In the genomic region with DNA sequence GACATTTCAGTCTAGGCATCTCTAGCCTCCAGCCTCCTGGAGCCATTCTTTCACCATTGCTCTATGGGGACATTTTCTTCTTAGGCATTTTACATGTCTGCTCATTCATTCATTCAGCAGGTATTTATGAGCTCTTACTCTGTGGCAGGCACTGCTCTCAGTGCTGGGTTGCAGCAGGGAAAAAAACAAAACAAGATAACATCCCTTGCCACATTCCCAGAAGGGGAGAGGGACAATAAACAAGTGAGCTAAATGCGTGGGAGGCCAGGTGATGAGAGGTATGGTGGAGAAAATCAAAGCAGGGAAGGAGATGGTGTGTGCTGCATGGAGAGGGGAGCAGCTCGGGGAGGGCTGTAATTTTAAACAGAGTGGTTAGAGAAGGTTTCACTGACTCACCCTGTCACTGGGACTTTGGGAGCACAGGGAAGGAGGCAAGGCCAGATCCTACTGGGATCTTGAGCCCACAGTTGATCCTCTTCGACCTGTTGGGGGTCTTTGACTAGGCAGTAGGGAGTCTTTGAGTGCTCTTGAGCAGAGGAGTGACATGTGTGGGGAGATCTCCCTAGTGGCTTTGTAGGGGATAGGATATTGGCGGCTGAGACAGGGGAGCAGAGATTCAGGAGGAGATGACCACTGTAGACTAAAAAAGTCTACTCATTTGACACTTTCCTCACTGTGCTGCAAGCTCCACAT, we compare ENCODE assay signal across 13 cellular contexts. TPM values are rescaled to one million over a fixed set of nuclear protein-coding genes. Genes with fewer than 3 reads are reported as not detected.
DNase-seq lines count a peak whose midpoint lies in the region; ATAC-seq and TF ChIP-seq lines count a peak whose summit lies in the region.
"Had no signal": no experiment of that assay in that cellular context is flagged by ENCODE, and none has a peak within 500 bp of the region (broad histone marks: within the 10 kb centered on the region; RNA-seq: fewer than 3 reads in every experiment).

No MANE protein-coding gene starts in this region.

- peaks cover 7% of the 10 kb centered on the region for H3K36me3 Mint-ChIP-seq in dendritic cell treated with granulocyte-macrophage colony-stimulating factor and Interleukin-4, amounts not matched to agents 40 ng/mL and 50 ng/mL, for 4 days (ENCODE audit: low read depth)

- H4K20me1 ChIP-seq in GM23248 (ENCODE audit: insufficient read depth) = no peaks in the 10 kb centered on the region

- H2AFZ ChIP-seq in GM23248 = no peak overlapping the region

- peaks cover 44% of the 10 kb centered on the region for H3F3A ChIP-seq in GM23248 (ENCODE audit: insufficient read depth)

- in situ Hi-C loops in GM23248 (cut with MboI) = no loop called here
- in situ Hi-C loops in Panc1 (cut with HindIII; ENCODE audit: low pct_unique_long_range_greater_than_20kb, low sequenced_read_pairs) = no loop called here

- CTCF ChIA-PET in Panc1 (lab: Charles Lee) = interaction anchor here (0.6 to 0.7 kb wide), 3 partner anchors 9 to 37 kb away, joined by 3 to 6 read pairs (median 3); no protein-coding TSS in a partner anchor

- TF ChIP-seq CTCF in Panc1 (IDR thresholded peaks at IDR 0.05) = no peak
- no peak for TF ChIP-seq CTCF in sigmoid colon (IDR thresholded peaks at IDR 0.05)

- DNase-seq in GM23248 (no peak), Panc1 (ENCODE audit: low read depth, low spot score) (no peak), sigmoid colon (no peak), Right ventricle myocardium superior (no peak)
- DNase-seq in stimulated activated CD8-positive, alpha-beta memory T cell treated with anti-CD3 and anti-CD28 coated beads, Interleukin-4, amount 100 ng/mL, for 48 hours = no peak
- no peak for DNase-seq in activated CD8-positive, alpha-beta memory T cell treated with anti-CD3 and anti-CD28 coated beads, Interleukin-2, amount 50 U/mL, for 4 hours
- DNase-seq: activated gamma-delta T cell treated with Interleukin-2 at 50 U/mL for 16 hours, Karpas-422, NCI-H1436 treated with DMSO at 0.1 percent for 48 hours, SK-N-SH had no signal

- H3K36me3 ChIP-seq in GM23248 (ENCODE audit: low read depth) = no peaks in the 10 kb centered on the region
- H3K36me3 ChIP-seq in Panc1 (ENCODE audit: control insufficient read depth, insufficient read depth, low read length) = no peaks in the 10 kb centered on the region
- no peaks in the 10 kb centered on the region for H3K36me3 ChIP-seq in sigmoid colon
- H3K36me3 ChIP-seq: left lung had no signal

- 71 to 77% methylated on average over 4 of the region's 4 CpGs for WGBS in GM23248 (ENCODE audit: low coverage in 1 of 2, low lambda C conversion rate in 2 of 2, missing lambda C conversion rate in 2 of 2), 2 experiments
- WGBS in sigmoid colon, 2 donors = 78 to 87% methylated on average over 4 of the region's 4 CpGs

- intact Hi-C loops in Panc1 (cut with micrococcal nuclease; ENCODE audit: unreplicated experiment) = loop anchor here (10.0 kb wide), 1 partner anchor 107 kb away; no protein-coding TSS in a partner anchor
- intact Hi-C loops in dendritic cell treated with granulocyte-macrophage colony-stimulating factor and Interleukin-4, amounts not matched to agents 40 ng/mL and 50 ng/mL, for 4 days (cut with micrococcal nuclease) = no loop called here
- intact Hi-C loops in sigmoid colon (cut with DNase I) = no loop called here
- intact Hi-C loops in Right ventricle myocardium superior (cut with DNase I) = no loop called here

- peaks cover 90% of the 10 kb centered on the region for H3K4me1 Mint-ChIP-seq in dendritic cell treated with granulocyte-macrophage colony-stimulating factor and Interleukin-4, amounts not matched to agents 40 ng/mL and 50 ng/mL, for 4 days (ENCODE audit: low read depth)

- ATAC-seq in Panc1 (no peak), Right ventricle myocardium superior (ENCODE audit: poor library complexity) (no peak)

- H3K4me1 ChIP-seq in GM23248 (ENCODE audit: insufficient read depth) (peaks cover 51% of the 10 kb centered on the region), Panc1 (ENCODE audit: control insufficient read depth, insufficient read depth, low read length) (peaks cover 41% of the 10 kb centered on the region), sigmoid colon (peaks cover 0 to 83% (median 61%) of the 10 kb centered on the region in 4 donors)

- no peak for TF ChIP-seq EP300 in sigmoid colon (IDR thresholded peaks at IDR 0.05)

- no peak overlapping the region for H3K9ac ChIP-seq in GM23248
- H3K9ac ChIP-seq: SK-N-SH had no signal

- H3K9me3 ChIP-seq in GM23248 (ENCODE audit: low read depth) = no peaks in the 10 kb centered on the region
- no peaks in the 10 kb centered on the region for H3K9me3 ChIP-seq in Panc1 (ENCODE audit: control insufficient read depth, insufficient read depth, low read depth, low read length)
- no peaks in the 10 kb centered on the region for H3K9me3 ChIP-seq in sigmoid colon
- H3K9me3 ChIP-seq: left lung, SK-N-SH had no signal

- H3K27ac ChIP-seq in GM23248 (0 out of 2 replicates have a peak overlapping the region, but pooled peaks have one; percentile 61), Panc1 (ENCODE audit: low read length) (0 out of 2 replicates have a peak overlapping the region, but pooled peaks have one; percentile 8), sigmoid colon (peak overlapping the region in 3 of 4 donors; percentile 3 to 36 (median 22))

- no peaks in the 10 kb centered on the region for H3K9me2 ChIP-seq in GM23248 (ENCODE audit: insufficient read depth)
- H3K9me2 ChIP-seq: SK-N-SH had no signal

- POLR2A ChIA-PET in Panc1 (lab: Charles Lee) = no interaction called here

- no peak for TF ChIP-seq POLR2A in sigmoid colon (IDR thresholded peaks at IDR 0.05)

- no peak overlapping the region for H3K4me2 ChIP-seq in GM23248 (ENCODE audit: unreplicated experiment)
- H3K4me2 ChIP-seq: SK-N-SH had no signal

- peaks cover 97% of the 10 kb centered on the region for H3K79me2 ChIP-seq in GM23248 (ENCODE audit: insufficient read depth)

- H3K27ac Mint-ChIP-seq in dendritic cell treated with granulocyte-macrophage colony-stimulating factor and Interleukin-4, amounts not matched to agents 40 ng/mL and 50 ng/mL, for 4 days = peak overlapping the region; percentile 35

- no TSS peak for BruUV-seq in Panc1 (replicated peaks; lab: Mats Ljungman, UMichigan)

- H3K4me3 Mint-ChIP-seq in dendritic cell treated with granulocyte-macrophage colony-stimulating factor and Interleukin-4, amounts not matched to agents 40 ng/mL and 50 ng/mL, for 4 days = no peak overlapping the region
- H3K4me3 Mint-ChIP-seq: stimulated activated naive CD8-positive, alpha-beta T cell treated with anti-CD3 and anti-CD28 coated beads, Interleukin-15, Interleukin-2, amounts not matched to agents 100 ng/mL and 50 ng/mL, for 24 hours had no signal

- H3K27me3 ChIP-seq in GM23248 (replicated peaks; ENCODE audit: insufficient read depth) (no peaks in the 10 kb centered on the region), Panc1 (ENCODE audit: control insufficient read depth, insufficient read depth, low read length) (no peaks in the 10 kb centered on the region), sigmoid colon (no peaks in the 10 kb centered on the region)
- H3K27me3 ChIP-seq: left lung had no signal

- no peaks in the 10 kb centered on the region for H3K27me3 Mint-ChIP-seq in dendritic cell treated with granulocyte-macrophage colony-stimulating factor and Interleukin-4, amounts not matched to agents 40 ng/mL and 50 ng/mL, for 4 days
- H3K27me3 Mint-ChIP-seq: stimulated activated naive CD8-positive, alpha-beta T cell treated with anti-CD3 and anti-CD28 coated beads, Interleukin-15, Interleukin-2, amounts not matched to agents 100 ng/mL and 50 ng/mL, for 24 hours had no signal

- H3K4me3 ChIP-seq in GM23248 = no peak overlapping the region
- no peak overlapping the region for H3K4me3 ChIP-seq in Panc1 (ENCODE audit: low read depth in 2 of 2, low read length in 2 of 2)
- no peak overlapping the region for H3K4me3 ChIP-seq in sigmoid colon
- H3K4me3 ChIP-seq: left lung had no signal

- no peaks in the 10 kb centered on the region for H3K9me3 Mint-ChIP-seq in dendritic cell treated with granulocyte-macrophage colony-stimulating factor and Interleukin-4, amounts not matched to agents 40 ng/mL and 50 ng/mL, for 4 days
- H3K9me3 Mint-ChIP-seq: stimulated activated naive CD8-positive, alpha-beta T cell treated with anti-CD3 and anti-CD28 coated beads, Interleukin-15, Interleukin-2, amounts not matched to agents 100 ng/mL and 50 ng/mL, for 24 hours had no signal

RNA-seq across cellular contexts. Expression of a gene that starts 17.0 kb away (rescaled TPM):
- total RNA-seq in GM23248 (2014; rRNA removed; shearing (Covaris generic)) = 158 and 182 TPM in 2 replicates
- 81.6 and 83.3 TPM in 2 replicates for polyA plus RNA-seq in GM23248 (2016; fragmentation: Nextera tagmentation; extraction: Ambion mirVana)
- total RNA-seq in Panc1 (2021; ENCODE audit: unreplicated experiment) = 199 TPM
- polyA plus RNA-seq in Panc1 (2012; ENCODE audit: insufficient read length) = 183 TPM
- 100 to 1,000 TPM; 115 to 145 (median 130) TPM for total RNA-seq in sigmoid colon
- 10 to 100 TPM; 36.6 to 92.2 (median 91.1) TPM for polyA plus RNA-seq in sigmoid colon
- total RNA-seq in Right ventricle myocardium superior = 34.8 TPM

Comparison
In these comparisons a context has a peak if more than half of its experiments do, and no peak if none do; other contexts are left out.
1. H3K27ac ChIP-seq: peak in every context shown above with its lines; median percentile 61 in GM23248; 22 in sigmoid colon; 8 in Panc1.